ENCODE assay signal across 6 cellular contexts in genomic region chr15:75762357-75762718, GRCh38. TPM values are rescaled to one million over a fixed set of nuclear protein-coding genes. Genes with fewer than 3 reads are reported as not detected.
"Had no signal": no experiment of that assay in that cellular context is flagged by ENCODE, and none has a peak within 500 bp of the region (broad histone marks: within the 10 kb centered on the region; RNA-seq: fewer than 3 reads in every experiment).

No MANE protein-coding gene starts in this region.

RNA-seq across cellular contexts. Expression of gene CSPG4, which starts 49.7 kb away (rescaled TPM):
- total RNA-seq: activated naive CD4-positive, alpha-beta T cell treated with anti-CD3 and anti-CD28 coated beads for 36 hours; activated naive CD4-positive, alpha-beta T cell treated with anti-CD3 and anti-CD28 coated beads, Interleukin-2, amount 50 U/mL, for 72 hours; activated naive CD8-positive, alpha-beta T cell treated with anti-CD3 and anti-CD28 coated beads for 36 hours; activated naive CD8-positive, alpha-beta T cell treated with anti-CD3 and anti-CD28 coated beads, Interleukin-2, amount 10 ng/mL, durations not matched to agents 7 days and 5 days; activated T-cell treated with anti-CD3 and anti-CD28 coated beads, Interleukin-2, amount 50 U/mL, for 72 hours; activated T-helper 1 cell treated with anti-CD3 and anti-CD28 coated beads, Interleukin-12 subunit alpha, Interleukin-12 subunit beta, Interleukin-2, Interleukin-4 antibody, amounts not matched to agents 30 ng/mL and 10 ng/mL and 1 ng/mL, durations not matched to agents 14 hours and 24 hours and 36 hours had no signal
